ENCODE assay signal across 10 cellular contexts in genomic region chr12:46263140-46264017, GRCh38. TPM values are rescaled to one million over a fixed set of nuclear protein-coding genes. Genes with fewer than 3 reads are reported as not detected.
A peak's percentile ranks its signal among the peaks of the same experiment; 100 is the strongest.
DNase-seq lines count a peak whose midpoint lies in the region; ATAC-seq, FAIRE-seq and TF ChIP-seq lines count a peak whose summit lies in the region.
"Had no signal": no experiment of that assay in that cellular context is flagged by ENCODE, and none has a peak within 500 bp of the region (broad histone marks: within the 10 kb centered on the region; RNA-seq: fewer than 3 reads in every experiment).

No MANE protein-coding gene starts in this region.

- no peak for TF ChIP-seq POLR2A in A549 (IDR thresholded peaks at IDR 0.05; ENCODE audit: low read length)

- peaks cover 2% of the 10 kb centered on the region for H3K36me3 Mint-ChIP-seq in activated naive CD8-positive, alpha-beta T cell

- peak overlapping the region; percentile 83 for H3K27ac Mint-ChIP-seq in activated naive CD8-positive, alpha-beta T cell

- H3K4me3 Mint-ChIP-seq in activated naive CD8-positive, alpha-beta T cell: peak overlapping the region; percentile 79

- ATAC-seq in A549: no peak
- no peak for ATAC-seq in GM21526 (IDR thresholded peaks at IDR 0.05; ENCODE audit: low FRiP score, unreplicated experiment)

- POLR2A ChIA-PET in A549 (lab: Yijun Ruan, JAX): no interaction called here

- TF ChIP-seq EP300 in A549 (IDR thresholded peaks at IDR 0.05): no peak

- peaks cover 25% of the 10 kb centered on the region for H3K4me1 Mint-ChIP-seq in activated naive CD8-positive, alpha-beta T cell (ENCODE audit: low read depth)

- no peaks in the 10 kb centered on the region for H3K27me3 ChIP-seq in iPS-20b (ENCODE audit: insufficient read depth, low read length)
- no peaks in the 10 kb centered on the region for H3K27me3 ChIP-seq in effector memory CD4-positive, alpha-beta T cell (replicated peaks; ENCODE audit: control insufficient read depth, insufficient read depth, low read length, poor library complexity, severe bottlenecking)

- FAIRE-seq in A549 (lab: Jason Lieb, UNC): no peak

- H3K4me2 ChIP-seq in A549: peak overlapping the region; percentile 92; the same call in 1 of the 3 replicates

- TF ChIP-seq CTCF in A549 (IDR thresholded peaks at IDR 0.05): peak; percentile 22; the same call in 1 of the 3 replicates
- peak; percentile 10 for TF ChIP-seq CTCF in GM12864 (IDR thresholded peaks at IDR 0.05; ENCODE audit: low read depth, low read length, missing control alignments)

- H3K9me3 Mint-ChIP-seq in activated naive CD8-positive, alpha-beta T cell (ENCODE audit: low read depth): no peaks in the 10 kb centered on the region

- no peak overlapping the region for H3K27ac ChIP-seq in A549
- no peak overlapping the region for H3K27ac ChIP-seq in iPS-20b (ENCODE audit: low read length)
- H3K27ac ChIP-seq in effector memory CD4-positive, alpha-beta T cell (ENCODE audit: insufficient read depth, low read length, poor library complexity, severe bottlenecking): no peak overlapping the region

- H3K9me3 ChIP-seq in A549: no peaks in the 10 kb centered on the region
- no peaks in the 10 kb centered on the region for H3K9me3 ChIP-seq in iPS-20b (ENCODE audit: insufficient read depth, low read depth, low read length)
- no peaks in the 10 kb centered on the region for H3K9me3 ChIP-seq in effector memory CD4-positive, alpha-beta T cell (ENCODE audit: control insufficient read depth, low read length)

- H3K9ac ChIP-seq in iPS-20b (ENCODE audit: low read depth, low read length): peak overlapping the region; percentile 7; the same call in 1 of the 2 replicates

- no peaks in the 10 kb centered on the region for H3K27me3 Mint-ChIP-seq in activated naive CD8-positive, alpha-beta T cell

- CTCF ChIA-PET in A549 (lab: Yijun Ruan, JAX): interaction anchor here (1.1 to 2.0 kb wide), 6 partner anchors 10 to 109 kb away, joined by 3 to 6 read pairs (median 5); no protein-coding TSS in a partner anchor

- 90% methylated on average over 6 of the region's 6 CpGs for WGBS in A549 (ENCODE audit: missing lambda C conversion rate)

- H3K36me3 ChIP-seq in iPS-20b (ENCODE audit: insufficient read depth, low read depth, low read length): peaks cover 27% of the 10 kb centered on the region; the same call in 1 of the 2 replicates
- no peaks in the 10 kb centered on the region for H3K36me3 ChIP-seq in effector memory CD4-positive, alpha-beta T cell (ENCODE audit: control insufficient read depth, insufficient read depth, low read length)

- DNase-seq in A549 (ENCODE audit: low read depth in 1 of 2, low spot score in 1 of 2) (no peak), GM12864 (ENCODE audit: low read depth) (no peak), NCI-H2227 treated with DMSO at 0.1 percent for 48 hours (lab: John Stamatoyannopoulos, UW) (no peak), SW480 (ENCODE audit: low spot score) (no peak)
- DNase-seq in effector memory CD4-positive, alpha-beta T cell: no peak
- DNase-seq: NK-92 treated with Interleukin-12 subunit alpha and Interleukin-12 subunit beta, amount 100 ng/mL, for 24 hours; stimulated activated naive CD4-positive, alpha-beta T cell had no signal

- no peak overlapping the region for H3K4me3 ChIP-seq in A549
- H3K4me3 ChIP-seq in GM12864 (ENCODE audit: low read depth, low read length): no peak overlapping the region
- peak overlapping the region; percentile 31; the same call in 1 of the 2 replicates for H3K4me3 ChIP-seq in iPS-20b (ENCODE audit: low read length)
- no peak overlapping the region for H3K4me3 ChIP-seq in effector memory CD4-positive, alpha-beta T cell (ENCODE audit: insufficient read depth, low read depth, low read length, poor library complexity, severe bottlenecking)

- TF ChIP-seq RAD21 in A549 (conservative IDR thresholded peaks at IDR 0.05 in 1 of 2, IDR thresholded peaks at IDR 0.05 in 1 of 2): no peak

- H3K4me1 ChIP-seq in A549 (peaks cover 73% of the 10 kb centered on the region), iPS-20b (ENCODE audit: insufficient read depth, low read length) (peaks cover 60% of the 10 kb centered on the region)
- peaks cover 65% of the 10 kb centered on the region for H3K4me1 ChIP-seq in effector memory CD4-positive, alpha-beta T cell (ENCODE audit: control insufficient read depth, insufficient read depth, low read length, poor library complexity, severe bottlenecking)

TF ChIP-seq in A549, 52 proteins besides CTCF, POLR2A, EP300 and RAD21:
- TF ChIP-seq USF2 (IDR thresholded peaks at IDR 0.05) (no peak), JUN (IDR thresholded peaks at IDR 0.05) (no peak), HES2 (IDR thresholded peaks at IDR 0.05) (no peak), KDM5A (IDR thresholded peaks at IDR 0.05) (no peak), NR3C1 (IDR thresholded peaks at IDR 0.05) (no peak), POLR2AphosphoS2 (conservative IDR thresholded peaks at IDR 0.05; ENCODE audit: low read length) (no peak), RFX5 (IDR thresholded peaks at IDR 0.05) (no peak), FOSB (CRISPR knock-in tag; IDR thresholded peaks at IDR 0.05) (no peak)

RNA-seq across cellular contexts. Expression of gene SLC38A1, which starts 5.5 kb away (rescaled TPM):
- 183 and 231 TPM in 2 replicates for polyA plus RNA-seq in A549 (2011; rRNA removed)
- polyA plus RNA-seq in A549 (2012; cell fraction: cytosol; rRNA removed): 20.7 and 22.8 TPM in 2 replicates
- 14.9 and 21.2 TPM in 2 replicates for polyA plus RNA-seq in A549 (2012; cell fraction: nucleus; rRNA removed)
- polyA plus RNA-seq in A549 (2017; fragmentation: RNase III; extraction: RNeasy Plus Mini Kit Qiagen cat#74134 plus additional on column Dnase treatment): 61.6 to 63.9 TPM (median 62.7 TPM) in 3 replicates
- polyA minus RNA-seq in A549 (2011; rRNA and poly(A)+ RNA removed): 193 and 209 TPM in 2 replicates
